23 cellular contexts compared by ENCODE assay signal in genomic region chr10:60466267-60467201, GRCh38.
DNase-seq lines count a peak whose midpoint lies in the region; ATAC-seq and TF ChIP-seq lines count a peak whose summit lies in the region.
"Had no signal": no experiment of that assay in that cellular context is flagged by ENCODE, and none has a peak within 500 bp of the region (broad histone marks: within the 10 kb centered on the region; RNA-seq: fewer than 3 reads in every experiment).

No MANE protein-coding gene starts in this region.

- peak overlapping the region; percentile 14 for H3K27ac Mint-ChIP-seq in MCF 10A (ENCODE audit: low read depth, unreplicated experiment)
- H3K27ac Mint-ChIP-seq in activated naive CD8-positive, alpha-beta T cell treated with anti-CD3 and anti-CD28 coated beads for 36 hours: no peak overlapping the region
- H3K27ac Mint-ChIP-seq: natural killer cell treated with Interleukin-12 subunit alpha and Interleukin-12 subunit beta and Interleukin-15 and Interleukin-18, amount 100 ng/mL, for 72 hours; stimulated activated naive CD8-positive, alpha-beta T cell treated with anti-CD3 and anti-CD28 coated beads, Interleukin-15, amount 100 ng/mL, for 72 hours had no signal

- H3K4me1 ChIP-seq in breast epithelium: no peaks in the 10 kb centered on the region
- H3K4me1 ChIP-seq in RWPE2 (ENCODE audit: insufficient read depth, poor library complexity, severe bottlenecking): peaks cover 25% of the 10 kb centered on the region
- H3K4me1 ChIP-seq in fibroblast of lung (ENCODE audit: control insufficient read depth, extremely low read depth, insufficient read depth, low read length): no peaks in the 10 kb centered on the region
- H3K4me1 ChIP-seq: transverse colon had no signal

- H3K9me3 ChIP-seq in breast epithelium (no peaks in the 10 kb centered on the region), RWPE2 (ENCODE audit: severe bottlenecking) (peaks cover 2% of the 10 kb centered on the region), fibroblast of lung (ENCODE audit: control insufficient read depth, insufficient read depth, low read depth, low read length) (no peaks in the 10 kb centered on the region)
- H3K9me3 ChIP-seq: transverse colon had no signal

- BruUV-seq in MCF 10A (replicated peaks; lab: Mats Ljungman, UMichigan): no TSS peak

- H3K9me3 Mint-ChIP-seq in MCF 10A (ENCODE audit: unreplicated experiment): no peaks in the 10 kb centered on the region
- no peaks in the 10 kb centered on the region for H3K9me3 Mint-ChIP-seq in activated naive CD8-positive, alpha-beta T cell treated with anti-CD3 and anti-CD28 coated beads for 36 hours
- H3K9me3 Mint-ChIP-seq: CD4-positive, alpha-beta memory T cell; natural killer cell treated with Interleukin-12 subunit alpha and Interleukin-12 subunit beta and Interleukin-15 and Interleukin-18, amount 100 ng/mL, for 72 hours; stimulated activated naive CD8-positive, alpha-beta T cell treated with anti-CD3 and anti-CD28 coated beads, Interleukin-15, amount 100 ng/mL, for 72 hours had no signal

- no peak overlapping the region for H2AFZ ChIP-seq in fibroblast of lung (ENCODE audit: low read length)

- H4K20me1 ChIP-seq in fibroblast of lung (ENCODE audit: control insufficient read depth, extremely low read depth, insufficient read depth, low read length): no peaks in the 10 kb centered on the region

- H3K27me3 Mint-ChIP-seq in MCF 10A (ENCODE audit: insufficient read depth, unreplicated experiment): no peaks in the 10 kb centered on the region
- H3K27me3 Mint-ChIP-seq in activated naive CD8-positive, alpha-beta T cell treated with anti-CD3 and anti-CD28 coated beads for 36 hours: no peaks in the 10 kb centered on the region
- H3K27me3 Mint-ChIP-seq: CD4-positive, alpha-beta memory T cell; natural killer cell treated with Interleukin-12 subunit alpha and Interleukin-12 subunit beta and Interleukin-15 and Interleukin-18, amount 100 ng/mL, for 72 hours; stimulated activated naive CD8-positive, alpha-beta T cell treated with anti-CD3 and anti-CD28 coated beads, Interleukin-15, amount 100 ng/mL, for 72 hours had no signal

- intact Hi-C loops in MCF 10A (cut with micrococcal nuclease): no loop called here
- intact Hi-C loops in breast epithelium (cut with DNase I; ENCODE audit: low total_unique reads): no loop called here

- TF ChIP-seq POLR2A in breast epithelium (IDR thresholded peaks at IDR 0.05): no peak

- H3K4me3 Mint-ChIP-seq in MCF 10A (ENCODE audit: unreplicated experiment): no peak overlapping the region
- H3K4me3 Mint-ChIP-seq in activated naive CD8-positive, alpha-beta T cell treated with anti-CD3 and anti-CD28 coated beads for 36 hours: no peak overlapping the region
- H3K4me3 Mint-ChIP-seq: CD4-positive, alpha-beta memory T cell; natural killer cell treated with Interleukin-12 subunit alpha and Interleukin-12 subunit beta and Interleukin-15 and Interleukin-18, amount 100 ng/mL, for 72 hours; stimulated activated naive CD8-positive, alpha-beta T cell treated with anti-CD3 and anti-CD28 coated beads, Interleukin-15, amount 100 ng/mL, for 72 hours had no signal

- no peaks in the 10 kb centered on the region for H3K36me3 Mint-ChIP-seq in MCF 10A (ENCODE audit: insufficient read depth, unreplicated experiment)
- H3K36me3 Mint-ChIP-seq in activated naive CD8-positive, alpha-beta T cell treated with anti-CD3 and anti-CD28 coated beads for 36 hours: no peaks in the 10 kb centered on the region
- H3K36me3 Mint-ChIP-seq: natural killer cell treated with Interleukin-12 subunit alpha and Interleukin-12 subunit beta and Interleukin-15 and Interleukin-18, amount 100 ng/mL, for 72 hours had no signal

- H3K9ac ChIP-seq in fibroblast of lung (ENCODE audit: insufficient read depth, low read length): no peak overlapping the region

- H3K27me3 ChIP-seq in breast epithelium (no peaks in the 10 kb centered on the region), RWPE2 (ENCODE audit: insufficient read depth, poor library complexity, severe bottlenecking) (no peaks in the 10 kb centered on the region), fibroblast of lung (ENCODE audit: control insufficient read depth, insufficient read depth, low read length) (no peaks in the 10 kb centered on the region)
- H3K27me3 ChIP-seq: transverse colon had no signal

- H3K27ac ChIP-seq in breast epithelium (no peak overlapping the region), RWPE2 (ENCODE audit: poor library complexity, severe bottlenecking) (peak overlapping the region; percentile 74), fibroblast of lung (ENCODE audit: insufficient read depth, low read length) (no peak overlapping the region)
- H3K27ac ChIP-seq: transverse colon had no signal

- DNase-seq in MCF 10A (ENCODE audit: unreplicated experiment) (no peak), breast epithelium (ENCODE audit: low spot score in 2 of 2) (no peak), RWPE2 (ENCODE audit: low spot score) (no peak), fibroblast of lung (ENCODE audit: low read depth in 2 of 2) (peak; percentile 37 to 57), NCI-H1694 treated with DMSO at 0.1 percent for 48 hours (lab: John Stamatoyannopoulos, UW) (no peak), GM10266 (ENCODE audit: extremely low spot score) (no peak), SHP77 (lab: John Stamatoyannopoulos, UW) (no peak)
- no peak for DNase-seq in activated naive CD8-positive, alpha-beta T cell treated with anti-CD3 and anti-CD28 coated beads for 36 hours
- DNase-seq: activated CD4-positive, alpha-beta T cell treated with anti-CD3 and anti-CD28 coated beads, Interleukin-2, amount 50 U/mL, for 4 hours; activated T-cell treated with anti-CD3 and anti-CD28 coated beads for 4 hours; anterior cingulate cortex; CD4-positive, alpha-beta memory T cell; DMS53; hypothalamus; KG1; kidney; NCI-H1105; posterior cingulate gyrus; SIG-M5; stimulated activated naive CD8-positive, alpha-beta T cell treated with anti-CD3 and anti-CD28 coated beads, Interleukin-15, amount 100 ng/mL, for 72 hours; T-helper 2 cell; transverse colon had no signal

- H3K4me3 ChIP-seq in breast epithelium: no peak overlapping the region
- no peak overlapping the region for H3K4me3 ChIP-seq in RWPE2 (ENCODE audit: severe bottlenecking)
- peak overlapping the region in 1 of 4 experiments; percentile 27 for H3K4me3 ChIP-seq in fibroblast of lung (replicated peaks in 1 of 4; ENCODE audit: control extremely low read depth in 1 of 4, insufficient read depth in 1 of 4, low read depth in 3 of 4, low read length in 4 of 4)
- H3K4me3 ChIP-seq: transverse colon had no signal

- TF ChIP-seq CTCF in MCF 10A (IDR thresholded peaks at IDR 0.05; ENCODE audit: unreplicated experiment): no peak
- no peak for TF ChIP-seq CTCF in breast epithelium (IDR thresholded peaks at IDR 0.05)
- no peak for TF ChIP-seq CTCF in RWPE2 (IDR thresholded peaks at IDR 0.05; ENCODE audit: poor library complexity, severe bottlenecking)
- TF ChIP-seq CTCF in fibroblast of lung (conservative IDR thresholded peaks at IDR 0.05 in 1 of 2, IDR thresholded peaks at IDR 0.05 in 1 of 2; ENCODE audit: low read depth in 1 of 2, low read length in 2 of 2): peak in 1 of 2 donors; percentile 18
- TF ChIP-seq CTCF in GM10266 (IDR thresholded peaks at IDR 0.05; ENCODE audit: control insufficient read depth, insufficient read depth, low read depth, missing control alignments): no peak

- H3K36me3 ChIP-seq in breast epithelium (no peaks in the 10 kb centered on the region), RWPE2 (ENCODE audit: low read depth) (no peaks in the 10 kb centered on the region), fibroblast of lung (ENCODE audit: control insufficient read depth, insufficient read depth, low read length) (no peaks in the 10 kb centered on the region)
- H3K36me3 ChIP-seq: transverse colon had no signal

- H3K4me2 ChIP-seq in fibroblast of lung (ENCODE audit: extremely low read depth, insufficient read depth, low read length): peak overlapping the region; percentile 32

- H3K79me2 ChIP-seq in fibroblast of lung (ENCODE audit: control insufficient read depth, insufficient read depth, low read length): no peaks in the 10 kb centered on the region

- CTCF ChIA-PET in MCF 10A (lab: Yijun Ruan, JAX): interaction anchor here (0.6 to 2.3 kb wide), 10 partner anchors 9 to 471 kb away, joined by 3 to 5 read pairs (median 4); no protein-coding TSS in a partner anchor

- POLR2A ChIA-PET in MCF 10A (lab: Yijun Ruan, JAX): interaction anchor here (0.6 to 1.2 kb wide), 3 partner anchors 13 to 181 kb away, joined by 3 to 4 read pairs (median 4); no protein-coding TSS in a partner anchor

- H3K4me1 Mint-ChIP-seq in MCF 10A (ENCODE audit: insufficient read depth, unreplicated experiment): peaks cover 15% of the 10 kb centered on the region
- H3K4me1 Mint-ChIP-seq in activated naive CD8-positive, alpha-beta T cell treated with anti-CD3 and anti-CD28 coated beads for 36 hours: no peaks in the 10 kb centered on the region
- H3K4me1 Mint-ChIP-seq: stimulated activated naive CD8-positive, alpha-beta T cell treated with anti-CD3 and anti-CD28 coated beads, Interleukin-15, amount 100 ng/mL, for 72 hours had no signal

- peak; percentile 82 for ATAC-seq in RWPE2 (ENCODE audit: low read depth)
- ATAC-seq: natural killer cell treated with Interleukin-12 subunit alpha and Interleukin-12 subunit beta and Interleukin-15 and Interleukin-18, amount 100 ng/mL, for 72 hours; stimulated activated naive CD8-positive, alpha-beta T cell treated with anti-CD3 and anti-CD28 coated beads, Interleukin-15, amount 100 ng/mL, for 72 hours had no signal

Comparison
In these comparisons a context has a peak if more than half of its experiments do, and no peak if none do; other contexts are left out.
1. DNase-seq: peak in fibroblast of lung (2 of 2); none in MCF 10A (single experiment), breast epithelium (0 of 2), RWPE2 (single experiment), NCI-H1694 treated with DMSO at 0.1 percent for 48 hours (single experiment), GM10266 (single experiment), activated naive CD8-positive, alpha-beta T cell treated with anti-CD3 and anti-CD28 coated beads for 36 hours (single experiment) and SHP77 (0 of 2).